ENCODE assay signal across 16 cellular contexts in genomic region chr19:3480383-3481091, GRCh38. TPM values are rescaled to one million over a fixed set of nuclear protein-coding genes. Genes with fewer than 3 reads are reported as not detected.
A peak's percentile ranks its signal among the peaks of the same experiment; 100 is the strongest.
DNase-seq lines count a peak whose midpoint lies in the region; ATAC-seq and TF ChIP-seq lines count a peak whose summit lies in the region.
"Had no signal": no experiment of that assay in that cellular context is flagged by ENCODE, and none has a peak within 500 bp of the region (broad histone marks: within the 10 kb centered on the region; RNA-seq: fewer than 3 reads in every experiment).

TSS of gene SMIM24 (minus strand) at chr19:3480525. CDS start at chr19:3480463, 62 bp downstream.

- H3K36me3 ChIP-seq in mammary epithelial cell (ENCODE audit: insufficient read depth, low read length) (no peaks in the 10 kb centered on the region), right lobe of liver (no peaks in the 10 kb centered on the region), transverse colon (no peaks in the 10 kb centered on the region), uterus (no peaks in the 10 kb centered on the region)
- no peaks in the 10 kb centered on the region for H3K36me3 ChIP-seq in effector memory CD4-positive, alpha-beta T cell (ENCODE audit: control insufficient read depth, insufficient read depth, low read length)
- H3K36me3 ChIP-seq: heart left ventricle, ovary had no signal

- peak within 1 kb of the TSS in 1 of 2 donors; percentile 75 for H3K4me3 Mint-ChIP-seq in stimulated activated naive CD8-positive, alpha-beta T cell treated with anti-CD3 and anti-CD28 coated beads, Interleukin-15, amount 100 ng/mL, for 72 hours

- no peaks in the 10 kb centered on the region for H3K9me3 Mint-ChIP-seq in stimulated activated naive CD8-positive, alpha-beta T cell treated with anti-CD3 and anti-CD28 coated beads, Interleukin-15, amount 100 ng/mL, for 72 hours

- no peak within 1 kb of the TSS for H3K27ac ChIP-seq in mammary epithelial cell (ENCODE audit: insufficient read depth, low read depth, low read length)
- no peak within 1 kb of the TSS for H3K27ac ChIP-seq in right lobe of liver
- H3K27ac ChIP-seq in transverse colon = peak within 1 kb of the TSS in 3 of 4 donors; percentile 9 to 57 (median 39)
- no peak within 1 kb of the TSS for H3K27ac ChIP-seq in uterus
- no peak within 1 kb of the TSS for H3K27ac ChIP-seq in effector memory CD4-positive, alpha-beta T cell (ENCODE audit: insufficient read depth, low read length, poor library complexity, severe bottlenecking)
- H3K27ac ChIP-seq: heart left ventricle, ovary had no signal

- H3K27ac Mint-ChIP-seq in stimulated activated naive CD8-positive, alpha-beta T cell treated with anti-CD3 and anti-CD28 coated beads, Interleukin-15, amount 100 ng/mL, for 72 hours = peak within 1 kb of the TSS in 1 of 2 donors; percentile 52

- in situ Hi-C loops in mammary epithelial cell (cut with MboI; ENCODE audit: low sequenced_read_pairs in 2 of 2) = loop anchor here in 1 of 2 donors (25.0 kb wide), 1 partner anchor 518 kb away; no protein-coding TSS in a partner anchor
- in situ Hi-C loops in transverse colon (cut with MboI; ENCODE audit: low pct_ligation_motif_present in 1 of 4, low pct_unique_long_range_greater_than_20kb in 1 of 4, low sequenced_read_pairs in 3 of 4) = loop anchor here in 1 of 4 donors (10.0 kb wide), 1 partner anchor 176 kb away; no protein-coding TSS in a partner anchor

- H3K4me3 ChIP-seq in mammary epithelial cell (replicated peaks in 1 of 3; ENCODE audit: insufficient read depth in 1 of 3, low read depth in 2 of 3, low read length in 3 of 3) (peak within 1 kb of the TSS in 1 of 3 experiments; percentile 22), right lobe of liver (peak within 1 kb of the TSS in 1 of 3 donors; percentile 19), transverse colon (peak within 1 kb of the TSS in 3 of 4 donors; percentile 4 to 21 (median 19)), uterus (no peak within 1 kb of the TSS)
- no peak within 1 kb of the TSS for H3K4me3 ChIP-seq in effector memory CD4-positive, alpha-beta T cell (ENCODE audit: insufficient read depth, low read depth, low read length, poor library complexity, severe bottlenecking)
- H3K4me3 ChIP-seq: heart left ventricle, ovary had no signal

- CTCF ChIA-PET in mammary epithelial cell (lab: Charles Lee; ENCODE audit: low non-redundant PET) = no interaction called here

- intact Hi-C loops in mammary epithelial cell (cut with micrococcal nuclease) = no loop called here
- intact Hi-C loops in right lobe of liver (cut with DNase I) = no loop called here
- intact Hi-C loops in transverse colon (cut with DNase I; ENCODE audit: low total_unique reads) = no loop called here
- intact Hi-C loops in uterus (cut with DNase I; ENCODE audit: low total_unique reads) = no loop called here

- BruUV-seq in mammary epithelial cell (replicated peaks; lab: Mats Ljungman, UMichigan) = no TSS peak

- peak within 1 kb of the TSS; percentile 46 for H3K4me2 ChIP-seq in mammary epithelial cell (ENCODE audit: insufficient read depth, low read depth, low read length)

- no peaks in the 10 kb centered on the region for H3K79me2 ChIP-seq in mammary epithelial cell (ENCODE audit: insufficient read depth, low read length)

- no peaks in the 10 kb centered on the region for H3K27me3 Mint-ChIP-seq in stimulated activated naive CD8-positive, alpha-beta T cell treated with anti-CD3 and anti-CD28 coated beads, Interleukin-15, amount 100 ng/mL, for 72 hours

- H3K4me1 Mint-ChIP-seq in stimulated activated naive CD8-positive, alpha-beta T cell treated with anti-CD3 and anti-CD28 coated beads, Interleukin-15, amount 100 ng/mL, for 72 hours = peaks cover 18% of the 10 kb centered on the region

- no peak for TF ChIP-seq CTCF in mammary epithelial cell (conservative IDR thresholded peaks at IDR 0.05 in 1 of 2, IDR thresholded peaks at IDR 0.05 in 1 of 2; ENCODE audit: extremely low read depth in 1 of 2, insufficient read depth in 1 of 2, low read depth in 1 of 2, low read length in 2 of 2)
- no peak for TF ChIP-seq CTCF in right lobe of liver (IDR thresholded peaks at IDR 0.05)
- TF ChIP-seq CTCF in transverse colon (IDR thresholded peaks at IDR 0.05) = no peak
- no peak for TF ChIP-seq CTCF in uterus (IDR thresholded peaks at IDR 0.05)

- H4K20me1 ChIP-seq in mammary epithelial cell (ENCODE audit: insufficient read depth, low read length) = no peaks in the 10 kb centered on the region

- 25% methylated on average over 19 of the region's 27 CpGs for WGBS in mammary epithelial cell (ENCODE audit: low coverage, missing lambda C conversion rate)
- WGBS in right lobe of liver (ENCODE audit: insufficient coverage, low coverage, low lambda C conversion rate, missing lambda C conversion rate) = 75% methylated on average over 4 of the region's 27 CpGs
- WGBS in transverse colon (ENCODE audit: low coverage in 1 of 2), 2 donors = 30 to 47% methylated on average over 6 to 22 of the region's 27 CpGs

- no peaks in the 10 kb centered on the region for H3K9me3 ChIP-seq in mammary epithelial cell (replicated peaks; ENCODE audit: insufficient read depth, low read length)
- no peaks in the 10 kb centered on the region for H3K9me3 ChIP-seq in right lobe of liver
- H3K9me3 ChIP-seq in transverse colon = no peaks in the 10 kb centered on the region
- H3K9me3 ChIP-seq in uterus = no peaks in the 10 kb centered on the region
- H3K9me3 ChIP-seq in effector memory CD4-positive, alpha-beta T cell (ENCODE audit: control insufficient read depth, low read length) = no peaks in the 10 kb centered on the region
- H3K9me3 ChIP-seq: heart left ventricle, ovary had no signal

- TF ChIP-seq EP300 in transverse colon (IDR thresholded peaks at IDR 0.05; ENCODE audit: low read depth) = no peak

- H3K9ac ChIP-seq in mammary epithelial cell (ENCODE audit: insufficient read depth, low read length) = no peak within 1 kb of the TSS

- TF ChIP-seq POLR2A in right lobe of liver (IDR thresholded peaks at IDR 0.05) (no peak), transverse colon (IDR thresholded peaks at IDR 0.05) (peak; percentile 65), uterus (IDR thresholded peaks at IDR 0.05) (no peak)

- no peaks in the 10 kb centered on the region for H3K27me3 ChIP-seq in mammary epithelial cell (ENCODE audit: insufficient read depth, low read length)
- H3K27me3 ChIP-seq in right lobe of liver = peaks cover 0 to 4% of the 10 kb centered on the region in 2 donors
- peaks cover 20% of the 10 kb centered on the region for H3K27me3 ChIP-seq in transverse colon
- H3K27me3 ChIP-seq in uterus = peaks cover 5 to 11% of the 10 kb centered on the region in 2 donors
- H3K27me3 ChIP-seq in effector memory CD4-positive, alpha-beta T cell (replicated peaks; ENCODE audit: control insufficient read depth, insufficient read depth, low read length, poor library complexity, severe bottlenecking) = no peaks in the 10 kb centered on the region
- H3K27me3 ChIP-seq: ovary had no signal

- H3K4me1 ChIP-seq in mammary epithelial cell (ENCODE audit: insufficient read depth, low read length) (peaks cover 5% of the 10 kb centered on the region), right lobe of liver (peaks cover 0 to 4% (median 0%) of the 10 kb centered on the region in 4 donors), transverse colon (peaks cover 0 to 24% (median 15%) of the 10 kb centered on the region in 4 donors), uterus (no peaks in the 10 kb centered on the region)
- H3K4me1 ChIP-seq in effector memory CD4-positive, alpha-beta T cell (ENCODE audit: control insufficient read depth, insufficient read depth, low read length, poor library complexity, severe bottlenecking) = peaks cover 15% of the 10 kb centered on the region
- H3K4me1 ChIP-seq: heart left ventricle had no signal

- ATAC-seq in stimulated activated naive CD8-positive, alpha-beta T cell treated with anti-CD3 and anti-CD28 coated beads, Interleukin-15, amount 100 ng/mL, for 72 hours = peak; percentile 15
- ATAC-seq in stimulated activated naive CD8-positive, alpha-beta T cell treated with anti-CD3 and anti-CD28 coated beads, Interleukin-15, Interleukin-2, amounts not matched to agents 100 U/mL and 50 U/mL, for 24 hours = no peak
- ATAC-seq in right lobe of liver = peak; percentile 8 to 85 (median 28)
- ATAC-seq in GM19023 (IDR thresholded peaks at IDR 0.05; ENCODE audit: unreplicated experiment) = no peak
- ATAC-seq: heart left ventricle, PC-3 had no signal

- dilution Hi-C loops in mammary epithelial cell (cut with HindIII; ENCODE audit: low sequenced_read_pairs) = no loop called here

- no peak within 1 kb of the TSS for H2AFZ ChIP-seq in mammary epithelial cell (ENCODE audit: low read depth, low read length)

- no peak for DNase-seq in stimulated activated naive CD8-positive, alpha-beta T cell treated with anti-CD3 and anti-CD28 coated beads, Interleukin-15, amount 100 ng/mL, for 72 hours
- no peak for DNase-seq in stimulated activated naive CD8-positive, alpha-beta T cell treated with anti-CD3 and anti-CD28 coated beads, Interleukin-15, Interleukin-2, amounts not matched to agents 100 U/mL and 50 U/mL, for 24 hours
- DNase-seq in mammary epithelial cell (no peak), right lobe of liver (peak in 1 of 3 donors; percentile 80), transverse colon (peak; percentile 73), uterus (no peak)
- no peak for DNase-seq in effector memory CD4-positive, alpha-beta T cell
- DNase-seq: activated CD4-positive, alpha-beta T cell treated with anti-CD3 and anti-CD28 coated beads for 1 hour; heart left ventricle; IMR-90; NCI-H1105 treated with DMSO at 0.1 percent for 48 hours; ovary had no signal

RNA-seq across cellular contexts. Expression of gene SMIM24, which starts in this region (rescaled TPM):
- total RNA-seq in mammary epithelial cell = 1 to 10 TPM in 1 of 2 donors, not detected in 1; 2.7 TPM
- polyA plus RNA-seq in mammary epithelial cell = 0.90 TPM
- polyA minus RNA-seq in mammary epithelial cell = not detected
- 10 to 100 TPM in 1 of 6 experiments, 1 to 10 TPM in 4, not detected in 1; 2.1 to 38.1 (median 6.6) TPM for total RNA-seq in right lobe of liver
- total RNA-seq in transverse colon = 100 to 1,000 TPM in 1 of 4 donors, 10 to 100 TPM in 3; 18.7 to 100 (median 85.5) TPM
- total RNA-seq in uterus = under 1 TPM in 1 of 4 donors, not detected in 3; 0.97 TPM
- total RNA-seq: heart left ventricle, IMR-90, lung microvascular endothelial cell, NCI-H460 had no signal
- polyA plus RNA-seq: IMR-90 had no signal

Comparison
In these comparisons a context has a peak if more than half of its experiments do, and no peak if none do; other contexts are left out.
1. ATAC-seq: peak in stimulated activated naive CD8-positive, alpha-beta T cell treated with anti-CD3 and anti-CD28 coated beads, Interleukin-15, amount 100 ng/mL, for 72 hours (single experiment) and right lobe of liver (4 of 4); none in stimulated activated naive CD8-positive, alpha-beta T cell treated with anti-CD3 and anti-CD28 coated beads, Interleukin-15, Interleukin-2, amounts not matched to agents 100 U/mL and 50 U/mL, for 24 hours (single experiment) and GM19023 (single experiment).
2. H3K27ac ChIP-seq: peak in transverse colon (3 of 4); none in mammary epithelial cell (single experiment), right lobe of liver (0 of 3), uterus (0 of 2) and effector memory CD4-positive, alpha-beta T cell (single experiment).
3. H3K4me3 ChIP-seq: peak in transverse colon (3 of 4); none in uterus (0 of 2) and effector memory CD4-positive, alpha-beta T cell (single experiment).